Comparison of ENCODE assay signal across 1 cellular context in genomic region chr1:228837817-228838716, GRCh38.
TF ChIP-seq lines count a peak whose summit lies in the region.

No MANE protein-coding gene starts in this region.

TF ChIP-seq in HEK293, 187 proteins besides CTCF, POLR2A, EP300 and RAD21 (continued from another document):
- TF ChIP-seq ZBTB6 (tag by site-specific recombination; IDR thresholded peaks at IDR 0.05) = no peak
- no peak for TF ChIP-seq ZNF571 (tag by site-specific recombination; IDR thresholded peaks at IDR 0.05)
- no peak for TF ChIP-seq ZNF658 (tag by site-specific recombination; IDR thresholded peaks at IDR 0.05)
- TF ChIP-seq KLF7 (tag by site-specific recombination; IDR thresholded peaks at IDR 0.05; ENCODE audit: borderline replicate concordance) = no peak; the same call in 1 of the 2 replicates
- TF ChIP-seq ZNF560 (tag by site-specific recombination; IDR thresholded peaks at IDR 0.05; ENCODE audit: borderline replicate concordance) = no peak
- no peak for TF ChIP-seq YY1 (tag by site-specific recombination; IDR thresholded peaks at IDR 0.05)
- TF ChIP-seq HOXC10 (CRISPR knock-in tag; IDR thresholded peaks at IDR 0.05) = no peak
- TF ChIP-seq MEIS1 (CRISPR knock-in tag; IDR thresholded peaks at IDR 0.05; ENCODE audit: borderline replicate concordance) = no peak
- TF ChIP-seq KLF16 (tag by site-specific recombination; IDR thresholded peaks at IDR 0.05) = no peak
- no peak for TF ChIP-seq ZNF266 (tag by site-specific recombination; IDR thresholded peaks at IDR 0.05; ENCODE audit: low read depth)
- TF ChIP-seq ZNF146 (tag by site-specific recombination; IDR thresholded peaks at IDR 0.05) = no peak
- TF ChIP-seq ZNF704 (tag by site-specific recombination; IDR thresholded peaks at IDR 0.05) = no peak
- TF ChIP-seq ZNF138 (tag by site-specific recombination; IDR thresholded peaks at IDR 0.05; ENCODE audit: borderline replicate concordance) = no peak
- no peak; the same call in none of the 2 replicates for TF ChIP-seq GFI1B (tag by site-specific recombination; IDR thresholded peaks at IDR 0.05)
- no peak for TF ChIP-seq ZBTB26 (tag by site-specific recombination; optimal IDR thresholded peaks at IDR 0.05)
- no peak for TF ChIP-seq ZNF426 (tag by site-specific recombination; IDR thresholded peaks at IDR 0.05)
- no peak for TF ChIP-seq ZNF777 (tag by site-specific recombination; IDR thresholded peaks at IDR 0.05; ENCODE audit: borderline replicate concordance)
- TF ChIP-seq ZNF664 (tag by site-specific recombination; IDR thresholded peaks at IDR 0.05) = no peak
- peak; percentile 34; the same call in 1 of the 2 replicates for TF ChIP-seq GLIS2 (tag by site-specific recombination; IDR thresholded peaks at IDR 0.05)
- TF ChIP-seq SCRT1 (tag by site-specific recombination; IDR thresholded peaks at IDR 0.05; ENCODE audit: borderline replicate concordance) = no peak
- TF ChIP-seq OVOL3 (tag by site-specific recombination; IDR thresholded peaks at IDR 0.05) = no peak
- no peak for TF ChIP-seq ZNF48 (tag by site-specific recombination; IDR thresholded peaks at IDR 0.05)
- TF ChIP-seq ZBTB49 (tag by site-specific recombination; IDR thresholded peaks at IDR 0.05; ENCODE audit: low read depth) = no peak
- no peak for TF ChIP-seq REPIN1 (tag by site-specific recombination; IDR thresholded peaks at IDR 0.05; ENCODE audit: low read depth)
- TF ChIP-seq ZNF473 (tag by site-specific recombination; IDR thresholded peaks at IDR 0.05) = no peak
- TF ChIP-seq ZNF121 (tag by site-specific recombination; IDR thresholded peaks at IDR 0.05) = no peak
- TF ChIP-seq ZSCAN18 (tag by site-specific recombination; IDR thresholded peaks at IDR 0.05) = no peak
- TF ChIP-seq ZNF24 (tag by site-specific recombination; IDR thresholded peaks at IDR 0.05) = peak; percentile 82; the same call in 1 of the 2 replicates
- no peak for TF ChIP-seq PRDM4 (tag by site-specific recombination; IDR thresholded peaks at IDR 0.05)
- peak; percentile 64 for TF ChIP-seq ZNF335 (tag by site-specific recombination; conservative IDR thresholded peaks at IDR 0.05)
- TF ChIP-seq ZNF488 (tag by site-specific recombination; IDR thresholded peaks at IDR 0.05) = no peak
- peak; percentile 75 for TF ChIP-seq ZNF843 (tag by site-specific recombination; IDR thresholded peaks at IDR 0.05)
- no peak for TF ChIP-seq ZNF114 (tag by site-specific recombination; IDR thresholded peaks at IDR 0.05)
- no peak for TF ChIP-seq EGR2 (tag by site-specific recombination; IDR thresholded peaks at IDR 0.05; ENCODE audit: low read depth)
- TF ChIP-seq ZIC2 (tag by site-specific recombination; IDR thresholded peaks at IDR 0.05) = peak; percentile 63
- peak; percentile 55; the same call in 1 of the 2 replicates for TF ChIP-seq INSM2 (tag by site-specific recombination; IDR thresholded peaks at IDR 0.05)
- peak; percentile 50; the same call in 1 of the 2 replicates for TF ChIP-seq ZBTB20 (tag by site-specific recombination; IDR thresholded peaks at IDR 0.05)
- TF ChIP-seq ZNF140 (tag by site-specific recombination; IDR thresholded peaks at IDR 0.05) = no peak
- TF ChIP-seq ZNF549 (tag by site-specific recombination; IDR thresholded peaks at IDR 0.05) = no peak
- TF ChIP-seq ZNF202 (tag by site-specific recombination; IDR thresholded peaks at IDR 0.05; ENCODE audit: borderline replicate concordance) = no peak
- no peak for TF ChIP-seq ZNF513 (tag by site-specific recombination; IDR thresholded peaks at IDR 0.05)
TF ChIP-seq in HEK293: peak in this region for 51.
